ENCODE assay signal across 2 cellular contexts in the genomic region with DNA sequence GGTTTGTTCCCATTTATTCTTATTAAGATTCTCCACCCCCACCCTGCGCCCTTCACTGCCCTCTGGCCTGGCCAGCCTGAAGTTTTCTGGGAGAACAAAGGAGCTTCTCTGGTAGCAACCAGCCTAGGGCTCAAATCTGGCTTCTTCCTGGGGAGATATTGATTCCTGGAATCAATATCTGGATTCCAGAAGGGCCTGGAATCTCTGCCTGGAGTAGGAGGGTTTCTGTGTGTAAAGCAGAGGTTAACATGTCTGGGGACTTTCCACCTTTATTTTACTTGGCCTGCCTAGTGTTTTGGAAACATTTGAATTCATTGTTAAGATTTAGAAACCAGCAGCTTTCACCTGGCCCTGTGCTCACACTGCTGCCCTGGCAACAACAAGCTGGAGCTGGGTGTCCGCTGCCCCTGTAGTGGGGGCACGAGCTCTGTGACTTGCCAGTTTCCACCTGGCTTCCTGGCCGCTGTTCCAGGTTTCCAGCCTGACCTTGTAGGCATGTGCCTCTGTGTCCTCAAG.
TF ChIP-seq lines count a peak whose summit lies in the region.

No MANE protein-coding gene starts in this region.

TF ChIP-seq in HCT116, 20 proteins besides CTCF, POLR2A, EP300 and RAD21:
- no peak for TF ChIP-seq EZH2phosphoT487 (IDR thresholded peaks at IDR 0.05; ENCODE audit: borderline replicate concordance)
- TF ChIP-seq, protein P1, sequence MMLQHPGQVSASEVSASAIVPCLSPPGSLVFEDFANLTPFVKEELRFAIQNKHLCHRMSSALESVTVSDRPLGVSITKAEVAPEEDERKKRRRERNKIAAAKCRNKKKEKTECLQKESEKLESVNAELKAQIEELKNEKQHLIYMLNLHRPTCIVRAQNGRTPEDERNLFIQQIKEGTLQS (IDR thresholded peaks at IDR 0.05) = no peak
- TF ChIP-seq FOSL1 (IDR thresholded peaks at IDR 0.05; ENCODE audit: low read depth) = no peak
- no peak for TF ChIP-seq TCF7L2 (IDR thresholded peaks at IDR 0.05; ENCODE audit: borderline replicate concordance, extremely low read depth, insufficient read depth, insufficient read length)
- no peak for TF ChIP-seq ELF1 (IDR thresholded peaks at IDR 0.05; ENCODE audit: borderline replicate concordance, low read depth)
- TF ChIP-seq CBX3 (IDR thresholded peaks at IDR 0.05; ENCODE audit: low read depth) = no peak

TF ChIP-seq in GM12878, 131 proteins besides CTCF, POLR2A, EP300 and RAD21:
- TF ChIP-seq SMC3 (IDR thresholded peaks at IDR 0.05; ENCODE audit: borderline replicate concordance, low read length) = no peak
- no peak for TF ChIP-seq NR2C2 (IDR thresholded peaks at IDR 0.05; ENCODE audit: borderline replicate concordance, control insufficient read depth, insufficient read length, low read depth)
- TF ChIP-seq, protein P2, sequence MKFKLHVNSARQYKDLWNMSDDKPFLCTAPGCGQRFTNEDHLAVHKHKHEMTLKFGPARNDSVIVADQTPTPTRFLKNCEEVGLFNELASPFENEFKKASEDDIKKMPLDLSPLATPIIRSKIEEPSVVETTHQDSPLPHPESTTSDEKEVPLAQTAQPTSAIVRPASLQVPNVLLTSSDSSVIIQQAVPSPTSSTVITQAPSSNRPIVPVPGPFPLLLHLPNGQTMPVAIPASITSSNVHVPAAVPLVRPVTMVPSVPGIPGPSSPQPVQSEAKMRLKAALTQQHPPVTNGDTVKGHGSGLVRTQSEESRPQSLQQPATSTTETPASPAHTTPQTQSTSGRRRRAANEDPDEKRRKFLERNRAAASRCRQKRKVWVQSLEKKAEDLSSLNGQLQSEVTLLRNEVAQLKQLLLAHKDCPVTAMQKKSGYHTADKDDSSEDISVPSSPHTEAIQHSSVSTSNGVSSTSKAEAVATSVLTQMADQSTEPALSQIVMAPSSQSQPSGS (IDR thresholded peaks at IDR 0.05; ENCODE audit: low read length) = no peak
- TF ChIP-seq, protein P3, sequence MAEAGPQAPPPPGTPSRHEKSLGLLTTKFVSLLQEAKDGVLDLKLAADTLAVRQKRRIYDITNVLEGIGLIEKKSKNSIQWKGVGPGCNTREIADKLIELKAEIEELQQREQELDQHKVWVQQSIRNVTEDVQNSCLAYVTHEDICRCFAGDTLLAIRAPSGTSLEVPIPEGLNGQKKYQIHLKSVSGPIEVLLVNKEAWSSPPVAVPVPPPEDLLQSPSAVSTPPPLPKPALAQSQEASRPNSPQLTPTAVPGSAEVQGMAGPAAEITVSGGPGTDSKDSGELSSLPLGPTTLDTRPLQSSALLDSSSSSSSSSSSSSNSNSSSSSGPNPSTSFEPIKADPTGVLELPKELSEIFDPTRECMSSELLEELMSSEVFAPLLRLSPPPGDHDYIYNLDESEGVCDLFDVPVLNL (IDR thresholded peaks at IDR 0.05; ENCODE audit: low read depth, low read length) = no peak
- TF ChIP-seq SREBF2 (IDR thresholded peaks at IDR 0.05; ENCODE audit: low read length) = no peak
- TF ChIP-seq SMAD5 (IDR thresholded peaks at IDR 0.05; ENCODE audit: low read depth) = no peak
- no peak for TF ChIP-seq ZBED1 (IDR thresholded peaks at IDR 0.05; ENCODE audit: borderline replicate concordance)
- no peak for TF ChIP-seq FOXM1 (IDR thresholded peaks at IDR 0.05; ENCODE audit: low read depth, low read length)
- no peak for TF ChIP-seq FOS (IDR thresholded peaks at IDR 0.05; ENCODE audit: borderline replicate concordance, extremely low read depth, insufficient read length)
TF ChIP-seq in GM12878: peak in this region for 0.
